1 cellular context compared by ENCODE assay signal in genomic region chr16:57628782-57629181, GRCh38.
TF ChIP-seq lines count a peak whose summit lies in the region.

No MANE protein-coding gene starts in this region.

TF ChIP-seq in K562, 482 proteins besides CTCF, POLR2A, EP300 and RAD21 (continues in another document):
- TF ChIP-seq AFF1 (IDR thresholded peaks at IDR 0.05; ENCODE audit: low read depth in 1 of 2, partially characterized antibody in 2 of 2) = peak in 1 of 2 experiments; percentile 48
- TF ChIP-seq ZBTB8A (IDR thresholded peaks at IDR 0.05; ENCODE audit: partially characterized antibody) = no peak
- TF ChIP-seq ARHGAP35 (IDR thresholded peaks at IDR 0.05; ENCODE audit: partially characterized antibody) = peak; percentile 84
- peak; percentile 43 for TF ChIP-seq MTA2 (IDR thresholded peaks at IDR 0.05; ENCODE audit: low read depth)
- TF ChIP-seq SIN3A (IDR thresholded peaks at IDR 0.05; ENCODE audit: borderline replicate concordance in 2 of 2, control insufficient read depth in 1 of 2, low read depth in 2 of 2, low read length in 2 of 2) = no peak
- TF ChIP-seq ZNF444 (CRISPR knock-in tag; IDR thresholded peaks at IDR 0.05) = no peak
- TF ChIP-seq, protein P1, sequence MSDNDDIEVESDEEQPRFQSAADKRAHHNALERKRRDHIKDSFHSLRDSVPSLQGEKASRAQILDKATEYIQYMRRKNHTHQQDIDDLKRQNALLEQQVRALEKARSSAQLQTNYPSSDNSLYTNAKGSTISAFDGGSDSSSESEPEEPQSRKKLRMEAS (CRISPR knock-in tag; IDR thresholded peaks at IDR 0.05) = peak; percentile 9
- TF ChIP-seq BRD9 (IDR thresholded peaks at IDR 0.05; ENCODE audit: low read depth, partially characterized antibody) = peak; percentile 68
- TF ChIP-seq, protein P2, sequence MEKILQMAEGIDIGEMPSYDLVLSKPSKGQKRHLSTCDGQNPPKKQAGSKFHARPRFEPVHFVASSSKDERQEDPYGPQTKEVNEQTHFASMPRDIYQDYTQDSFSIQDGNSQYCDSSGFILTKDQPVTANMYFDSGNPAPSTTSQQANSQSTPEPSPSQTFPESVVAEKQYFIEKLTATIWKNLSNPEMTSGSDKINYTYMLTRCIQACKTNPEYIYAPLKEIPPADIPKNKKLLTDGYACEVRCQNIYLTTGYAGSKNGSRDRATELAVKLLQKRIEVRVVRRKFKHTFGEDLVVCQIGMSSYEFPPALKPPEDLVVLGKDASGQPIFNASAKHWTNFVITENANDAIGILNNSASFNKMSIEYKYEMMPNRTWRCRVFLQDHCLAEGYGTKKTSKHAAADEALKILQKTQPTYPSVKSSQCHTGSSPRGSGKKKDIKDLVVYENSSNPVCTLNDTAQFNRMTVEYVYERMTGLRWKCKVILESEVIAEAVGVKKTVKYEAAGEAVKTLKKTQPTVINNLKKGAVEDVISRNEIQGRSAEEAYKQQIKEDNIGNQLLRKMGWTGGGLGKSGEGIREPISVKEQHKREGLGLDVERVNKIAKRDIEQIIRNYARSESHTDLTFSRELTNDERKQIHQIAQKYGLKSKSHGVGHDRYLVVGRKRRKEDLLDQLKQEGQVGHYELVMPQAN (IDR thresholded peaks at IDR 0.05; ENCODE audit: borderline replicate concordance) = 0 out of 2 replicates have a peak, but pooled peaks have one; percentile 43
- TF ChIP-seq, protein P3, sequence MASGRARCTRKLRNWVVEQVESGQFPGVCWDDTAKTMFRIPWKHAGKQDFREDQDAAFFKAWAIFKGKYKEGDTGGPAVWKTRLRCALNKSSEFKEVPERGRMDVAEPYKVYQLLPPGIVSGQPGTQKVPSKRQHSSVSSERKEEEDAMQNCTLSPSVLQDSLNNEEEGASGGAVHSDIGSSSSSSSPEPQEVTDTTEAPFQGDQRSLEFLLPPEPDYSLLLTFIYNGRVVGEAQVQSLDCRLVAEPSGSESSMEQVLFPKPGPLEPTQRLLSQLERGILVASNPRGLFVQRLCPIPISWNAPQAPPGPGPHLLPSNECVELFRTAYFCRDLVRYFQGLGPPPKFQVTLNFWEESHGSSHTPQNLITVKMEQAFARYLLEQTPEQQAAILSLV (tag; IDR thresholded peaks at IDR 0.05) = peak; percentile 14; the same call in 1 of the 2 replicates
- TF ChIP-seq ZNF583 (CRISPR knock-in tag; IDR thresholded peaks at IDR 0.05) = no peak
- peak; percentile 71; the same call in 1 of the 2 replicates for TF ChIP-seq OTX1 (CRISPR knock-in tag; IDR thresholded peaks at IDR 0.05)
- TF ChIP-seq HDAC1 (IDR thresholded peaks at IDR 0.05) = peak in 1 of 2 experiments; percentile 65; a peak in 1 of 4 replicates
- TF ChIP-seq, protein P4, sequence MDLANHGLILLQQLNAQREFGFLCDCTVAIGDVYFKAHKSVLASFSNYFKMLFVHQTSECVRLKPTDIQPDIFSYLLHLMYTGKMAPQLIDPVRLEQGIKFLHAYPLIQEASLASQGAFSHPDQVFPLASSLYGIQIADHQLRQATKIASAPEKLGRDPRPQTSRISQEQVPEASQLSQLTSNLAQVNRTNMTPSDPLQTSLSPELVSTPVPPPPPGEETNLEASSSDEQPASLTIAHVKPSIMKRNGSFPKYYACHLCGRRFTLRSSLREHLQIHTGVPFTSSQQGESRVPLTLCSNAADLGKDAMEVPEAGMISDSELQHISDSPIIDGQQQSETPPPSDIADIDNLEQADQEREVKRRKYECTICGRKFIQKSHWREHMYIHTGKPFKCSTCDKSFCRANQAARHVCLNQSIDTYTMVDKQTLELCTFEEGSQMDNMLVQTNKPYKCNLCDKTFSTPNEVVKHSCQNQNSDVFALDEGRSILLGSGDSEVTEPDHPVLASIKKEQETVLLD (IDR thresholded peaks at IDR 0.05) = no peak
- TF ChIP-seq, protein P5, sequence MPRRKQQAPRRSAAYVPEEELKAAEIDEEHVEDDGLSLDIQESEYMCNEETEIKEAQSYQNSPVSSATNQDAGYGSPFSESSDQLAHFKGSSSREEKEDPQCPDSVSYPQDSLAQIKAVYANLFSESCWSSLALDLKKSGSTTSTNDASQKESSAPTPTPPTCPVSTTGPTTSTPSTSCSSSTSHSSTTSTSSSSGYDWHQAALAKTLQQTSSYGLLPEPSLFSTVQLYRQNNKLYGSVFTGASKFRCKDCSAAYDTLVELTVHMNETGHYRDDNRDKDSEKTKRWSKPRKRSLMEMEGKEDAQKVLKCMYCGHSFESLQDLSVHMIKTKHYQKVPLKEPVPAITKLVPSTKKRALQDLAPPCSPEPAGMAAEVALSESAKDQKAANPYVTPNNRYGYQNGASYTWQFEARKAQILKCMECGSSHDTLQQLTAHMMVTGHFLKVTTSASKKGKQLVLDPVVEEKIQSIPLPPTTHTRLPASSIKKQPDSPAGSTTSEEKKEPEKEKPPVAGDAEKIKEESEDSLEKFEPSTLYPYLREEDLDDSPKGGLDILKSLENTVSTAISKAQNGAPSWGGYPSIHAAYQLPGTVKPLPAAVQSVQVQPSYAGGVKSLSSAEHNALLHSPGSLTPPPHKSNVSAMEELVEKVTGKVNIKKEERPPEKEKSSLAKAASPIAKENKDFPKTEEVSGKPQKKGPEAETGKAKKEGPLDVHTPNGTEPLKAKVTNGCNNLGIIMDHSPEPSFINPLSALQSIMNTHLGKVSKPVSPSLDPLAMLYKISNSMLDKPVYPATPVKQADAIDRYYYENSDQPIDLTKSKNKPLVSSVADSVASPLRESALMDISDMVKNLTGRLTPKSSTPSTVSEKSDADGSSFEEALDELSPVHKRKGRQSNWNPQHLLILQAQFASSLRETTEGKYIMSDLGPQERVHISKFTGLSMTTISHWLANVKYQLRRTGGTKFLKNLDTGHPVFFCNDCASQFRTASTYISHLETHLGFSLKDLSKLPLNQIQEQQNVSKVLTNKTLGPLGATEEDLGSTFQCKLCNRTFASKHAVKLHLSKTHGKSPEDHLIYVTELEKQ (CRISPR knock-in tag; IDR thresholded peaks at IDR 0.05) = no peak
- 0 out of 2 replicates have a peak, but pooled peaks have one; percentile 46 for TF ChIP-seq ZNF766 (CRISPR knock-in tag; conservative IDR thresholded peaks at IDR 0.05)
- no peak for TF ChIP-seq ZNF224 (CRISPR knock-in tag; IDR thresholded peaks at IDR 0.05)
- TF ChIP-seq MYNN (IDR thresholded peaks at IDR 0.05) = peak; percentile 97
- TF ChIP-seq MYNN (CRISPR knock-in tag; IDR thresholded peaks at IDR 0.05) = no peak
- TF ChIP-seq BCOR (IDR thresholded peaks at IDR 0.05) = peak; percentile 39; the same call in 1 of the 2 replicates
- TF ChIP-seq MIER1 (IDR thresholded peaks at IDR 0.05; ENCODE audit: low read depth) = peak; percentile 61; the same call in 1 of the 2 replicates
- TF ChIP-seq CBX1 (IDR thresholded peaks at IDR 0.05; ENCODE audit: low read depth) = no peak
- TF ChIP-seq NRF1 (conservative IDR thresholded peaks at IDR 0.05 in 1 of 2, IDR thresholded peaks at IDR 0.05 in 1 of 2) = no peak
- TF ChIP-seq, protein P6, sequence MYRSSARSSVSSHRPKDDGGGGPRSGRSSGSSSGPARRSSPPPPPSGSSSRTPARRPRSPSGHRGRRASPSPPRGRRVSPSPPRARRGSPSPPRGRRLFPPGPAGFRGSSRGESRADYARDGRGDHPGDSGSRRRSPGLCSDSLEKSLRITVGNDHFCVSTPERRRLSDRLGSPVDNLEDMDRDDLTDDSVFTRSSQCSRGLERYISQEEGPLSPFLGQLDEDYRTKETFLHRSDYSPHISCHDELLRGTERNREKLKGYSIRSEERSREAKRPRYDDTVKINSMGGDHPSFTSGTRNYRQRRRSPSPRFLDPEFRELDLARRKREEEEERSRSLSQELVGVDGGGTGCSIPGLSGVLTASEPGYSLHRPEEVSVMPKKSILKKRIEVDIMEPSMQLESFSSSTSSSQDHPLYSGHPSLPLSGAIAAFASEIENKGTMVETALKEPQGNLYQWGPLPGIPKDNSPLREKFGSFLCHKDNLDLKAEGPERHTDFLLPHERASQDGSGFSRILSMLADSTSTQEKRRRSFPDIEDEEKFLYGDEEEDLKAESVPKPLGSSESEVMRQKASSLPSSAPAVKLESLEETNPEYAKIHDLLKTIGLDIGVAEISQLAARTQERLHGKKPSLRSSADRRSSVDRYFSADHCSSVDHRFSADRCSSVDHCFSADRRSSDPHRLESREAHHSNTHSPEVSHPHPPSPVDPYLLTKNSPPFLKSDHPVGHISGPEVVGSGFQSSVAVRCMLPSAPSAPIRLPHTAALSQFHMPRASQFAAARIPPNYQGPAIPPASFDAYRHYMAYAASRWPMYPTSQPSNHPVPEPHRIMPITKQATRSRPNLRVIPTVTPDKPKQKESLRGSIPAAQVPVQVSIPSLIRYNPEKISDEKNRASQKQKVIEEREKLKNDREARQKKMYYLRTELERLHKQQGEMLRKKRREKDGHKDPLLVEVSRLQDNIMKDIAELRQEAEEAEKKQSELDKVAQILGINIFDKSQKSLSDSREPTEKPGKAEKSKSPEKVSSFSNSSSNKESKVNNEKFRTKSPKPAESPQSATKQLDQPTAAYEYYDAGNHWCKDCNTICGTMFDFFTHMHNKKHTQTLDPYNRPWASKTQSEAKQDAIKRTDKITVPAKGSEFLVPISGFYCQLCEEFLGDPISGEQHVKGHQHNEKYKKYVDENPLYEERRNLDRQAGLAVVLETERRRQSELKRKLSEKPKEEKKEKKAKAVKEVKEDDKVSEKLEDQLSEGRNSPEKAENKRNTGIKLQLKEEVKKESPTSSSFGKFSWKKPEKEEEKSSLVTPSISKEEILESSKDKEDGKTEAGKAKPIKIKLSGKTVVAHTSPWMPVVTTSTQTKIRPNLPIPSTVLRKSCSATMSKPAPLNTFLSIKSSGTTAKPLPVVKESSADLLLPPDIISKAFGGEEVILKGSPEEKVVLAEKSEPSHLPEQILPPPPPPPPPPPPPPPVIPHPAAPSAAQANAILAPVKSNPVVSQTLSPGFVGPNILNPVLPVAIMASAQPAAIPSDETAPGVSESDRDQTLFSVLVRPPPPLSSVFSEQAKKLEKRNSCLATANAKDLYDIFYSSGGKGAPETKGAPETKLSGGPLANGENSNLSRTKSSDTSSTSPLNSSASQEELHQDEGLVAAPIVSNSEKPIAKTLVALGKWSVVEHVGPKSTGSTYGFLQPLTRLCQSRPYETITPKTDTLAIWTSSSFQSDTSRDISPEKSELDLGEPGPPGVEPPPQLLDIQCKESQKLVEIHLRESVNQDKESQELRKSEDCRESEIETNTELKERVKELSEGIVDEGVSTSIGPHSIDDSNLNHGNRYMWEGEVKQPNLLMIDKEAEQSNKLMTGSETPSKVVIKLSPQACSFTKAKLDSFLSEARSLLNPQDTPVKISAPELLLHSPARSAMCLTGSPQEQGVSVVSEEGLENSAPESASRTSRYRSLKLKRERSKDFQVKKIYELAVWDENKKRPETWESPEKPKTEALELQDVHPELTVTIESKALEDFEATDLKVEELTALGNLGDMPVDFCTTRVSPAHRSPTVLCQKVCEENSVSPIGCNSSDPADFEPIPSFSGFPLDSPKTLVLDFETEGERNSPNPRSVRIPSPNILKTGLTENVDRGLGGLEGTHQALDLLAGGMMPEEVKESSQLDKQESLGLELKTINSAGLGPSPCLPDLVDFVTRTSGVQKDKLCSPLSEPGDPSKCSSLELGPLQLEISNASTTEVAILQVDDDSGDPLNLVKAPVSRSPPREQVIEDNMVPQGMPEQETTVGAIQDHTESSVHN (IDR thresholded peaks at IDR 0.05; ENCODE audit: borderline replicate concordance in 1 of 2, low read depth in 1 of 2) = no peak
- TF ChIP-seq TEAD4 (IDR thresholded peaks at IDR 0.05; ENCODE audit: low read length) = no peak
- no peak for TF ChIP-seq TEAD4 (CRISPR knock-in tag; IDR thresholded peaks at IDR 0.05; ENCODE audit: borderline replicate concordance)
- peak; percentile 67; the same call in 1 of the 2 replicates for TF ChIP-seq MEF2D (tag; conservative IDR thresholded peaks at IDR 0.05; ENCODE audit: low read depth)
- no peak for TF ChIP-seq RFX5 (IDR thresholded peaks at IDR 0.05; ENCODE audit: low read depth, low read length)
- TF ChIP-seq DIDO1 (tag; IDR thresholded peaks at IDR 0.05; ENCODE audit: low read depth) = 0 out of 2 replicates have a peak, but pooled peaks have one; percentile 49
- peak; percentile 90; the same call in 1 of the 2 replicates for TF ChIP-seq HBP1 (CRISPR knock-in tag; IDR thresholded peaks at IDR 0.05)
- no peak for TF ChIP-seq ZNF354B (CRISPR knock-in tag; IDR thresholded peaks at IDR 0.05)
- no peak for TF ChIP-seq RFX7 (CRISPR knock-in tag; IDR thresholded peaks at IDR 0.05)
- no peak for TF ChIP-seq RFX1 (IDR thresholded peaks at IDR 0.05)
